ENCODE assay signal across 1 cellular context in the genomic region with DNA sequence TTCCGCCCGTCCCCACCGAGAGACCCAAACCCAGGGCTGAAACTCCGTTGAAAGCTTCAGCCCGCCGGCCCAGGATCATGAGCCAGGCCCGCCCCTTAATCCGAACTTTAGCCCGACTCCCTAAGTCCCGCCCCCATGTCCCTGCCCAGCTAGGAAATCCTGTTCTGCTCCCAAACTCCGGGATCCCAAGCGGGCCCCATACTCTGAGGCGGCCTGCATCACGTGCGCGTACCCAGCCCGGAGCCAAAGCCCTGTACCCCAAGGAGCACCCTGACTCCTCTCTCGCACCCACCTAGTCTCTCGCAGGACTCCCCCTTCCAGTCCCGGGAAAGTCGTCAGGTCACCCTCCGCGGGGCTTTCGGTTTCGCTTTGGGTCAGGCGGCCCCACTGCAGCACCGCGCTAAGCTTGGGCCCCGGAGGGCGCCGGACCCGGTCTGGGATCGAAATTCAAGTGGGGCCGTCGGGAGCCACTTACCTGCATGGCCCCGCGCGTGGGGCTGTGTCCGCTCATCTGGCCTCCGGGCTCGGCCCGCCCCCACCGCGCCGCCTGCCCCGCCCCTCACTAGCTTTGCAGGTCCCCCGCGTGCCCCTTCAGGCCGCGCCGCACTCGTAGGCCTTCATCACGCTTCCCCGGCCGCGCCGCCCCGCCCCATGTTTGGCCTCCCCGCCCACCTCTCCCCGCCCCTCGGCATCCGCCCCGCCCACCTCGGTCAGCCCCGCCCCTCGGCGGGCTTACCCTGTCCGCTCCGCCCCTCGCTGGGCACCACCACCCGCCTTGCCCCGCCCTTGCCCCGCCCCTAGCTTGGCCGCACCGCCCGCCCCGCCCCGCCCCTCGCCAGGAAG.
TF ChIP-seq lines count a peak whose summit lies in the region.

A gene (minus strand): TSS at position 629 of the 843 bp plus-strand sequence. CDS start 118 bp downstream, at position 511.

TF ChIP-seq in GM12878, 131 proteins besides CTCF, POLR2A, EP300 and RAD21 (continued from another document):
- TF ChIP-seq, protein P1, sequence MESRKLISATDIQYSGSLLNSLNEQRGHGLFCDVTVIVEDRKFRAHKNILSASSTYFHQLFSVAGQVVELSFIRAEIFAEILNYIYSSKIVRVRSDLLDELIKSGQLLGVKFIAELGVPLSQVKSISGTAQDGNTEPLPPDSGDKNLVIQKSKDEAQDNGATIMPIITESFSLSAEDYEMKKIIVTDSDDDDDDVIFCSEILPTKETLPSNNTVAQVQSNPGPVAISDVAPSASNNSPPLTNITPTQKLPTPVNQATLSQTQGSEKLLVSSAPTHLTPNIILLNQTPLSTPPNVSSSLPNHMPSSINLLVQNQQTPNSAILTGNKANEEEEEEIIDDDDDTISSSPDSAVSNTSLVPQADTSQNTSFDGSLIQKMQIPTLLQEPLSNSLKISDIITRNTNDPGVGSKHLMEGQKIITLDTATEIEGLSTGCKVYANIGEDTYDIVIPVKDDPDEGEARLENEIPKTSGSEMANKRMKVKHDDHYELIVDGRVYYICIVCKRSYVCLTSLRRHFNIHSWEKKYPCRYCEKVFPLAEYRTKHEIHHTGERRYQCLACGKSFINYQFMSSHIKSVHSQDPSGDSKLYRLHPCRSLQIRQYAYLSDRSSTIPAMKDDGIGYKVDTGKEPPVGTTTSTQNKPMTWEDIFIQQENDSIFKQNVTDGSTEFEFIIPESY (IDR thresholded peaks at IDR 0.05), result no peak
- no peak for TF ChIP-seq SP1 (IDR thresholded peaks at IDR 0.05; ENCODE audit: low read depth, low read length)
- TF ChIP-seq, protein P2, sequence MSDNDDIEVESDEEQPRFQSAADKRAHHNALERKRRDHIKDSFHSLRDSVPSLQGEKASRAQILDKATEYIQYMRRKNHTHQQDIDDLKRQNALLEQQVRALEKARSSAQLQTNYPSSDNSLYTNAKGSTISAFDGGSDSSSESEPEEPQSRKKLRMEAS (IDR thresholded peaks at IDR 0.05; ENCODE audit: low read depth, low read length), result no peak; the same call in 1 of the 2 replicates
- no peak for TF ChIP-seq CHD1 (IDR thresholded peaks at IDR 0.05; ENCODE audit: low read depth, low read length)
- TF ChIP-seq CBX5 (IDR thresholded peaks at IDR 0.05; ENCODE audit: low read depth), result no peak
- no peak; the same call in 1 of the 2 replicates for TF ChIP-seq LARP7 (IDR thresholded peaks at IDR 0.05)
- TF ChIP-seq, protein P3, sequence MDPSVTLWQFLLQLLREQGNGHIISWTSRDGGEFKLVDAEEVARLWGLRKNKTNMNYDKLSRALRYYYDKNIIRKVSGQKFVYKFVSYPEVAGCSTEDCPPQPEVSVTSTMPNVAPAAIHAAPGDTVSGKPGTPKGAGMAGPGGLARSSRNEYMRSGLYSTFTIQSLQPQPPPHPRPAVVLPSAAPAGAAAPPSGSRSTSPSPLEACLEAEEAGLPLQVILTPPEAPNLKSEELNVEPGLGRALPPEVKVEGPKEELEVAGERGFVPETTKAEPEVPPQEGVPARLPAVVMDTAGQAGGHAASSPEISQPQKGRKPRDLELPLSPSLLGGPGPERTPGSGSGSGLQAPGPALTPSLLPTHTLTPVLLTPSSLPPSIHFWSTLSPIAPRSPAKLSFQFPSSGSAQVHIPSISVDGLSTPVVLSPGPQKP (IDR thresholded peaks at IDR 0.05; ENCODE audit: low read depth, low read length), result no peak
- TF ChIP-seq, protein P4, sequence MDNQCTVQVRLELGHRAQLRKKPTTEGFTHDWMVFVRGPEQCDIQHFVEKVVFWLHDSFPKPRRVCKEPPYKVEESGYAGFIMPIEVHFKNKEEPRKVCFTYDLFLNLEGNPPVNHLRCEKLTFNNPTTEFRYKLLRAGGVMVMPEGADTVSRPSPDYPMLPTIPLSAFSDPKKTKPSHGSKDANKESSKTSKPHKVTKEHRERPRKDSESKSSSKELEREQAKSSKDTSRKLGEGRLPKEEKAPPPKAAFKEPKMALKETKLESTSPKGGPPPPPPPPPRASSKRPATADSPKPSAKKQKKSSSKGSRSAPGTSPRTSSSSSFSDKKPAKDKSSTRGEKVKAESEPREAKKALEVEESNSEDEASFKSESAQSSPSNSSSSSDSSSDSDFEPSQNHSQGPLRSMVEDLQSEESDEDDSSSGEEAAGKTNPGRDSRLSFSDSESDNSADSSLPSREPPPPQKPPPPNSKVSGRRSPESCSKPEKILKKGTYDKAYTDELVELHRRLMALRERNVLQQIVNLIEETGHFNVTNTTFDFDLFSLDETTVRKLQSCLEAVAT (IDR thresholded peaks at IDR 0.05), result 0 out of 2 replicates have a peak, but pooled peaks have one; percentile 35
- peak; percentile 53; the same call in 1 of the 2 replicates for TF ChIP-seq DPF2 (IDR thresholded peaks at IDR 0.05)
- TF ChIP-seq ZBED1 (IDR thresholded peaks at IDR 0.05; ENCODE audit: borderline replicate concordance), result no peak
- no peak for TF ChIP-seq NR2C1 (IDR thresholded peaks at IDR 0.05)
- no peak; the same call in 1 of the 2 replicates for TF ChIP-seq MXI1 (IDR thresholded peaks at IDR 0.05; ENCODE audit: low read depth, low read length)
- no peak for TF ChIP-seq NFIC (IDR thresholded peaks at IDR 0.05; ENCODE audit: low read depth, low read length)
- no peak for TF ChIP-seq NFYA (IDR thresholded peaks at IDR 0.05; ENCODE audit: borderline replicate concordance, low read depth, low read length)
- no peak for TF ChIP-seq CREM (IDR thresholded peaks at IDR 0.05; ENCODE audit: low read depth)
- TF ChIP-seq, protein P5, sequence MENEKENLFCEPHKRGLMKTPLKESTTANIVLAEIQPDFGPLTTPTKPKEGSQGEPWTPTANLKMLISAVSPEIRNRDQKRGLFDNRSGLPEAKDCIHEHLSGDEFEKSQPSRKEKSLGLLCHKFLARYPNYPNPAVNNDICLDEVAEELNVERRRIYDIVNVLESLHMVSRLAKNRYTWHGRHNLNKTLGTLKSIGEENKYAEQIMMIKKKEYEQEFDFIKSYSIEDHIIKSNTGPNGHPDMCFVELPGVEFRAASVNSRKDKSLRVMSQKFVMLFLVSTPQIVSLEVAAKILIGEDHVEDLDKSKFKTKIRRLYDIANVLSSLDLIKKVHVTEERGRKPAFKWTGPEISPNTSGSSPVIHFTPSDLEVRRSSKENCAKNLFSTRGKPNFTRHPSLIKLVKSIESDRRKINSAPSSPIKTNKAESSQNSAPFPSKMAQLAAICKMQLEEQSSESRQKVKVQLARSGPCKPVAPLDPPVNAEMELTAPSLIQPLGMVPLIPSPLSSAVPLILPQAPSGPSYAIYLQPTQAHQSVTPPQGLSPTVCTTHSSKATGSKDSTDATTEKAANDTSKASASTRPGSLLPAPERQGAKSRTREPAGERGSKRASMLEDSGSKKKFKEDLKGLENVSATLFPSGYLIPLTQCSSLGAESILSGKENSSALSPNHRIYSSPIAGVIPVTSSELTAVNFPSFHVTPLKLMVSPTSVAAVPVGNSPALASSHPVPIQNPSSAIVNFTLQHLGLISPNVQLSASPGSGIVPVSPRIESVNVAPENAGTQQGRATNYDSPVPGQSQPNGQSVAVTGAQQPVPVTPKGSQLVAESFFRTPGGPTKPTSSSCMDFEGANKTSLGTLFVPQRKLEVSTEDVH (IDR thresholded peaks at IDR 0.05; ENCODE audit: low read depth, partially characterized antibody), result no peak
